In genomic region chr10:100823194-100823593, GRCh38 we compare ENCODE assay signal across 20 cellular contexts.
"Had no signal": no experiment of that assay in that cellular context is flagged by ENCODE, and none has a peak within 500 bp of the region (broad histone marks: within the 10 kb centered on the region; RNA-seq: fewer than 3 reads in every experiment).

No MANE protein-coding gene starts in this region.

- ATAC-seq: effector memory CD8-positive, alpha-beta T cell; esophagus mucosa; gastrocnemius medialis; left lung; lower lobe of right lung; sciatic nerve had no signal

- H3K27ac ChIP-seq: cardiac muscle cell, gastrocnemius medialis, left lung, lower lobe of right lung, neutrophil, stomach, thoracic aorta, transverse colon had no signal

- H3K4me3 ChIP-seq: cardiac muscle cell, gastrocnemius medialis, left lung, lower lobe of right lung, stomach, thoracic aorta, transverse colon had no signal

- H3K4me3 Mint-ChIP-seq: dendritic cell treated with granulocyte-macrophage colony-stimulating factor and Interleukin-4, amounts not matched to agents 40 ng/mL and 50 ng/mL, for 4 days; effector memory CD8-positive, alpha-beta T cell; immature natural killer cell; nephron had no signal

- H3K36me3 Mint-ChIP-seq: immature natural killer cell had no signal

- H3K27ac Mint-ChIP-seq: dendritic cell treated with granulocyte-macrophage colony-stimulating factor and Interleukin-4, amounts not matched to agents 40 ng/mL and 50 ng/mL, for 4 days; effector memory CD8-positive, alpha-beta T cell; immature natural killer cell; naive B cell; nephron had no signal

- DNase-seq: effector memory CD8-positive, alpha-beta T cell; gastrocnemius medialis; immature natural killer cell; left lung; lower lobe of right lung; mesenchymal stem cell; naive B cell; posterior cingulate gyrus; stimulated activated CD4-positive, alpha-beta T cell treated with anti-CD3 and anti-CD28 coated beads, Interleukin-2, amount 100 ng/mL, for 24 hours; stimulated activated naive CD4-positive, alpha-beta T cell; stomach; substantia nigra; transverse colon had no signal

- H3K9me3 Mint-ChIP-seq: dendritic cell treated with granulocyte-macrophage colony-stimulating factor and Interleukin-4, amounts not matched to agents 40 ng/mL and 50 ng/mL, for 4 days; effector memory CD8-positive, alpha-beta T cell; nephron had no signal

- H3K36me3 ChIP-seq: cardiac muscle cell, gastrocnemius medialis, left lung, lower lobe of right lung, neutrophil, stomach, thoracic aorta, transverse colon had no signal

- H3K9me3 ChIP-seq: gastrocnemius medialis, left lung, lower lobe of right lung, neutrophil, stomach, thoracic aorta, transverse colon had no signal
